Comparison of ENCODE assay signal across 9 cellular contexts in genomic region chr4:102564399-102564921, GRCh38.
DNase-seq lines count a peak whose midpoint lies in the region; ATAC-seq and TF ChIP-seq lines count a peak whose summit lies in the region.
"Had no signal": no experiment of that assay in that cellular context is flagged by ENCODE, and none has a peak within 500 bp of the region (broad histone marks: within the 10 kb centered on the region; RNA-seq: fewer than 3 reads in every experiment).

No MANE protein-coding gene starts in this region.

- peaks cover 14% of the 10 kb centered on the region for H3K4me1 ChIP-seq in OCI-LY1 (ENCODE audit: insufficient read depth, low read length, severe bottlenecking)
- H3K4me1 ChIP-seq in smooth muscle cell (ENCODE audit: low read depth) = peaks cover 5% of the 10 kb centered on the region

- H3K9ac ChIP-seq in OCI-LY1 (ENCODE audit: low read length) (no peak overlapping the region), smooth muscle cell (ENCODE audit: low read depth) (no peak overlapping the region)

- H3K4me3 ChIP-seq in OCI-LY1 (ENCODE audit: low read depth, low read length, poor library complexity, severe bottlenecking) (no peak overlapping the region), smooth muscle cell (no peak overlapping the region)
- H3K4me3 ChIP-seq: psoas muscle had no signal

- H3K27ac ChIP-seq in OCI-LY1 (ENCODE audit: low read depth, low read length, poor library complexity, severe bottlenecking) = peak overlapping the region; percentile 39
- H3K27ac ChIP-seq in smooth muscle cell (ENCODE audit: low read depth) = no peak overlapping the region
- no peak overlapping the region for H3K27ac ChIP-seq in substantia nigra (ENCODE audit: low read depth, low read length, poor library complexity, severe bottlenecking)
- H3K27ac ChIP-seq: psoas muscle had no signal

- peak; percentile 86 for ATAC-seq in HG02759 (IDR thresholded peaks at IDR 0.05; ENCODE audit: unreplicated experiment)

- H3K36me3 Mint-ChIP-seq in T-helper 2 cell treated with Interferon-gamma antibody and Interleukin-4, amounts not matched to agents 5 μg/mL and 100 μg/mL, for 36 hours (ENCODE audit: low read depth) = peaks cover 61% of the 10 kb centered on the region

- no peaks in the 10 kb centered on the region for H3K9me2 ChIP-seq in OCI-LY1 (ENCODE audit: low read depth, low read length)

- no peaks in the 10 kb centered on the region for H3K9me3 ChIP-seq in OCI-LY1 (ENCODE audit: low read length)
- H3K9me3 ChIP-seq in smooth muscle cell (replicated peaks; ENCODE audit: low read depth) = no peaks in the 10 kb centered on the region
- H3K9me3 ChIP-seq: psoas muscle had no signal

- H3K36me3 ChIP-seq in OCI-LY1 (ENCODE audit: insufficient read depth, low read length) (peaks cover 28% of the 10 kb centered on the region), smooth muscle cell (ENCODE audit: low read depth) (peaks cover 5% of the 10 kb centered on the region)

- H3K4me2 ChIP-seq in OCI-LY1 (ENCODE audit: low read length) (no peak overlapping the region), smooth muscle cell (no peak overlapping the region)

- H3K27me3 ChIP-seq in OCI-LY1 (ENCODE audit: insufficient read depth, low read length) (no peaks in the 10 kb centered on the region), smooth muscle cell (ENCODE audit: low read depth) (no peaks in the 10 kb centered on the region)

- peak; percentile 40 for DNase-seq in T-helper 2 cell treated with Interferon-gamma antibody and Interleukin-4, amounts not matched to agents 5 μg/mL and 100 μg/mL, for 36 hours (ENCODE audit: low spot score)
- DNase-seq in T-helper 2 cell = no peak
- DNase-seq in kidney glomerular epithelial cell (lab: John Stamatoyannopoulos, UW) = peak; percentile 85
- DNase-seq in smooth muscle cell (lab: John Stamatoyannopoulos, UW; ENCODE audit: unreplicated experiment) = no peak
- no peak for DNase-seq in substantia nigra (lab: John Stamatoyannopoulos, UW)
- DNase-seq in NCI-H2227 (lab: John Stamatoyannopoulos, UW; ENCODE audit: unreplicated experiment) = no peak
- DNase-seq: psoas muscle had no signal

- no peak overlapping the region for H3K27ac Mint-ChIP-seq in T-helper 2 cell treated with Interferon-gamma antibody and Interleukin-4, amounts not matched to agents 5 μg/mL and 100 μg/mL, for 36 hours

- no peaks in the 10 kb centered on the region for H3K27me3 Mint-ChIP-seq in T-helper 2 cell treated with Interferon-gamma antibody and Interleukin-4, amounts not matched to agents 5 μg/mL and 100 μg/mL, for 36 hours (ENCODE audit: low read depth)

- WGBS in smooth muscle cell (ENCODE audit: low lambda C conversion rate) = 73% methylated on average over 4 of the region's 4 CpGs

- H3K79me2 ChIP-seq in OCI-LY1 (ENCODE audit: insufficient read depth, low read length) (no peaks in the 10 kb centered on the region), smooth muscle cell (ENCODE audit: low read depth) (no peaks in the 10 kb centered on the region)

- H3F3A ChIP-seq in OCI-LY1 (ENCODE audit: insufficient read depth, low read length) (no peaks in the 10 kb centered on the region), smooth muscle cell (ENCODE audit: low read depth) (no peaks in the 10 kb centered on the region)

- no peak for TF ChIP-seq CTCF in OCI-LY1 (IDR thresholded peaks at IDR 0.05; ENCODE audit: low read length)
- TF ChIP-seq CTCF in smooth muscle cell (IDR thresholded peaks at IDR 0.05; ENCODE audit: borderline replicate concordance, insufficient read depth, poor library complexity, severe bottlenecking) = no peak

- H2AFZ ChIP-seq in OCI-LY1 (ENCODE audit: low read length) = no peak overlapping the region
- H2AFZ ChIP-seq in smooth muscle cell (ENCODE audit: low read depth) = no peak overlapping the region

- H4K20me1 ChIP-seq in OCI-LY1 (ENCODE audit: insufficient read depth, low read length) (no peaks in the 10 kb centered on the region), smooth muscle cell (ENCODE audit: low read depth) (peaks cover 8% of the 10 kb centered on the region)

- peaks cover 55% of the 10 kb centered on the region for H3K4me1 Mint-ChIP-seq in T-helper 2 cell treated with Interferon-gamma antibody and Interleukin-4, amounts not matched to agents 5 μg/mL and 100 μg/mL, for 36 hours (ENCODE audit: low read depth)

- no peaks in the 10 kb centered on the region for H3K9me3 Mint-ChIP-seq in T-helper 2 cell treated with Interferon-gamma antibody and Interleukin-4, amounts not matched to agents 5 μg/mL and 100 μg/mL, for 36 hours

- no peak overlapping the region for H3K4me3 Mint-ChIP-seq in T-helper 2 cell treated with Interferon-gamma antibody and Interleukin-4, amounts not matched to agents 5 μg/mL and 100 μg/mL, for 36 hours

Comparison
In these comparisons a context has a peak if more than half of its experiments do, and no peak if none do; other contexts are left out.
1. DNase-seq: peak in T-helper 2 cell treated with Interferon-gamma antibody and Interleukin-4, amounts not matched to agents 5 μg/mL and 100 μg/mL, for 36 hours (single experiment) and kidney glomerular epithelial cell (single experiment); none in T-helper 2 cell (0 of 5), smooth muscle cell (single experiment), substantia nigra (0 of 49) and NCI-H2227 (single experiment).